ENCODE assay signal across 13 cellular contexts in the genomic region with DNA sequence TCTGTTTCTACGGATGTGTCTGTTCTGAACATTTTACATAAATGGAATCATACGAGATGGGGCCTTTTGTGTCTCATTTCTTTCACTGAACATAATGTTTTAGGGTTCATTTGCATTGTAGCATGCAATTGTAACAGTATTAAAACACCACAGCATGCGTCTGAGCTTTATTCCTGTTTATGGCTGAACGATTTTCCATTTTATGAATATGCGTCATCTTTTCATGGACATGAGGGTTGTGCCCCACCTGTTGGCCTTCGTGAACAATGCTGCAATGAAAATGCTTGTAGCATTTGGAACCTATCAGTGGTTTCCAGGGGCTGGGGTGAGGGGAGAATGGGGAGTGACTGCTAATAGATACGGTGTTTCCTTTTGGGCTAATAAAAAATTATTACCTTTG. TPM values are rescaled to one million over a fixed set of nuclear protein-coding genes. Genes with fewer than 3 reads are reported as not detected.
DNase-seq lines count a peak whose midpoint lies in the region; ATAC-seq and TF ChIP-seq lines count a peak whose summit lies in the region.
"Had no signal": no experiment of that assay in that cellular context is flagged by ENCODE, and none has a peak within 500 bp of the region (broad histone marks: within the 10 kb centered on the region; RNA-seq: fewer than 3 reads in every experiment).

No MANE protein-coding gene starts in this region.

- no peak overlapping the region for H3K4me3 ChIP-seq in BE2C (ENCODE audit: low read depth, low read length)
- H3K4me3 ChIP-seq: adrenal gland, left lung had no signal

- peaks cover 4% of the 10 kb centered on the region; the same call in 1 of the 2 replicates for H3K27me3 ChIP-seq in BE2C

- TF ChIP-seq CTCF in BE2C (IDR thresholded peaks at IDR 0.05; ENCODE audit: low read depth, low read length) (peak; percentile 12; the same call in 1 of the 2 replicates), RWPE1 (conservative IDR thresholded peaks at IDR 0.05; ENCODE audit: low read depth) (peak; percentile 43; the same call in 1 of the 2 replicates), GM13977 (IDR thresholded peaks at IDR 0.05; ENCODE audit: extremely low read depth, insufficient read depth, missing control alignments) (no peak)

- CTCF ChIA-PET in RWPE1 (lab: Yijun Ruan, JAX), result interaction anchor here (0.6 to 2.3 kb wide), 7 partner anchors 12 to 718 kb away, joined by 3 to 7 read pairs (median 3); no protein-coding TSS in a partner anchor

- no peak for ATAC-seq in HG02852 (IDR thresholded peaks at IDR 0.05; ENCODE audit: unreplicated experiment)
- ATAC-seq: left lung had no signal

- POLR2A ChIA-PET in RWPE1 (lab: Yijun Ruan, JAX; ENCODE audit: low non-redundant PET), result interaction anchor here (0.6 kb wide), 1 partner anchor 30 kb away, joined by 3 read pairs; no protein-coding TSS in a partner anchor

- no peaks in the 10 kb centered on the region for H3K9me3 ChIP-seq in BE2C
- H3K9me3 ChIP-seq: adrenal gland, left lung had no signal

- no peak for DNase-seq in BE2C
- DNase-seq in KBM-7, result peak; percentile 27
- DNase-seq in RWPE1 (ENCODE audit: low spot score), result peak; percentile 55
- DNase-seq in kidney tubule cell (ENCODE audit: low spot score), result peak; percentile 61
- no peak for DNase-seq in activated CD8-positive, alpha-beta memory T cell treated with anti-CD3 and anti-CD28 coated beads, Interleukin-2, amount 50 U/mL, for 4 hours
- DNase-seq in NCI-H1092 (lab: John Stamatoyannopoulos, UW), result no peak
- no peak for DNase-seq in GM13977 (ENCODE audit: low spot score)
- DNase-seq: activated CD4-positive, alpha-beta memory T cell treated with anti-CD3 and anti-CD28 coated beads for 36 hours; left lung; NCI-H1105 treated with DMSO at 0.1 percent for 48 hours had no signal

- in situ Hi-C loops in KBM-7 (cut with MboI; ENCODE audit: low pct_unique_long_range_greater_than_20kb, low sequenced_read_pairs) (no loop called here), GM13977 (cut with MboI; ENCODE audit: low pct_unique_long_range_greater_than_20kb, low sequenced_read_pairs, unreplicated experiment) (no loop called here)

- no peaks in the 10 kb centered on the region for H3K36me3 ChIP-seq in BE2C
- H3K36me3 ChIP-seq: adrenal gland, left lung had no signal

- H3K27ac ChIP-seq in RWPE1, result no peak overlapping the region
- H3K27ac ChIP-seq: adrenal gland, left lung had no signal

- H3K4me1 ChIP-seq in BE2C, result no peaks in the 10 kb centered on the region
- H3K4me1 ChIP-seq: adrenal gland, left lung had no signal

RNA-seq across cellular contexts. Expression of gene OR10H1, which starts 5.1 kb away (rescaled TPM):
- polyA plus RNA-seq in BE2C (2012; ENCODE audit: insufficient read depth, insufficient read length, low read depth), result not detected
- polyA plus RNA-seq: adrenal gland, BJ had no signal

RNA-seq across cellular contexts. Expression of gene OR10H5, which starts 22.9 kb away (rescaled TPM):
- polyA plus RNA-seq in BE2C (2012; ENCODE audit: insufficient read depth, insufficient read length, low read depth), result 0.08 TPM
- polyA plus RNA-seq: adrenal gland, BJ had no signal

Comparison
In these comparisons a context has a peak if more than half of its experiments do, and no peak if none do; other contexts are left out.
1. DNase-seq: peak in KBM-7 (single experiment), RWPE1 (single experiment) and kidney tubule cell (single experiment); none in BE2C (single experiment), activated CD8-positive, alpha-beta memory T cell treated with anti-CD3 and anti-CD28 coated beads, Interleukin-2, amount 50 U/mL, for 4 hours (single experiment), NCI-H1092 (single experiment) and GM13977 (single experiment).